Comparison of ENCODE assay signal across 23 cellular contexts in genomic region chr18:33717339-33717738, GRCh38.
"Had no signal": no experiment of that assay in that cellular context is flagged by ENCODE, and none has a peak within 500 bp of the region (broad histone marks: within the 10 kb centered on the region; RNA-seq: fewer than 3 reads in every experiment).

No MANE protein-coding gene starts in this region.

- H3K4me1 ChIP-seq: ascending aorta, body of pancreas had no signal

- H3K27ac ChIP-seq: ascending aorta, body of pancreas had no signal

- H3K9me3 ChIP-seq: body of pancreas had no signal

- H3K36me3 ChIP-seq: ascending aorta had no signal

- ATAC-seq: activated CD8-positive, alpha-beta memory T cell treated with anti-CD3 and anti-CD28 coated beads, Interleukin-2, amount 10 ng/mL, durations not matched to agents 7 days and 5 days; activated naive CD4-positive, alpha-beta T cell treated with anti-CD3 and anti-CD28 coated beads, Interleukin-2, amount 50 U/mL, for 72 hours; activated naive CD8-positive, alpha-beta T cell treated with anti-CD3 and anti-CD28 coated beads, Interleukin-2, amount 50 U/mL, for 24 hours; body of pancreas; T-helper 17 cell had no signal

- H3K4me3 ChIP-seq: ascending aorta, body of pancreas had no signal

- DNase-seq: activated B cell treated with CpG ODN at 0.5 μM for 24 hours; activated CD4-positive, alpha-beta T cell treated with anti-CD3 and anti-CD28 coated beads for 1 hour; activated CD4-positive, alpha-beta T cell treated with anti-CD3 and anti-CD28 coated beads, Interleukin-2, amount 10 ng/mL, durations not matched to agents 24 days and 14 days; activated CD4-positive, alpha-beta T cell treated with anti-CD3 and anti-CD28 coated beads, Interleukin-2, amount 50 U/mL, for 48 hours; activated CD8-positive, alpha-beta memory T cell treated with anti-CD3 and anti-CD28 coated beads, Interleukin-2, amount 10 ng/mL, durations not matched to agents 7 days and 5 days; activated effector memory CD4-positive, alpha-beta T cell treated with anti-CD3 and anti-CD28 coated beads, Interleukin-2, amount 50 U/mL, for 16 hours; activated naive CD4-positive, alpha-beta T cell treated with Interleukin-2 at 50 U/mL for 16 hours; activated naive CD8-positive, alpha-beta T cell treated with anti-CD3 and anti-CD28 coated beads, Interleukin-2, amount 50 U/mL, for 24 hours; activated T-cell treated with anti-CD3 and anti-CD28 coated beads, Interleukin-2, amount 50 U/mL, for 24 hours; amniotic stem cell; body of pancreas; central memory CD4-positive, alpha-beta T cell; NCI-H1105 treated with DMSO at 0.1 percent for 48 hours; NCI-H1436 treated with DMSO at 0.1 percent for 48 hours; NCI-H187; NCI-H2081; NCI-H510A treated with DMSO at 0.1 percent for 48 hours; NCI-H69; SIG-M5; T-helper 17 cell; T-helper 9 cell had no signal

- H3K27me3 ChIP-seq: ascending aorta, body of pancreas had no signal
